Comparison of ENCODE assay signal across 11 cellular contexts in genomic region chr3:13215940-13216546, GRCh38.
DNase-seq lines count a peak whose midpoint lies in the region; ATAC-seq and TF ChIP-seq lines count a peak whose summit lies in the region.
"Had no signal": no experiment of that assay in that cellular context is flagged by ENCODE, and none has a peak within 500 bp of the region (broad histone marks: within the 10 kb centered on the region; RNA-seq: fewer than 3 reads in every experiment).

No MANE protein-coding gene starts in this region.

- H3K4me3 ChIP-seq in Panc1 (ENCODE audit: low read depth in 2 of 2, low read length in 2 of 2) = no peak overlapping the region
- no peak overlapping the region for H3K4me3 ChIP-seq in epithelial cell of esophagus (ENCODE audit: low read length)
- no peak overlapping the region for H3K4me3 ChIP-seq in retinal pigment epithelial cell (ENCODE audit: low read length)
- H3K4me3 ChIP-seq: tibial artery had no signal

- CTCF ChIA-PET in Panc1 (lab: Charles Lee) = no interaction called here

- in situ Hi-C loops in Panc1 (cut with HindIII; ENCODE audit: low pct_unique_long_range_greater_than_20kb, low sequenced_read_pairs) = no loop called here

- intact Hi-C loops in Panc1 (cut with micrococcal nuclease; ENCODE audit: unreplicated experiment) = no loop called here

- no peaks in the 10 kb centered on the region for H3K27me3 ChIP-seq in Panc1 (ENCODE audit: control insufficient read depth, insufficient read depth, low read length)

- ATAC-seq in Panc1 = peak; percentile 47
- ATAC-seq in GM18868 (IDR thresholded peaks at IDR 0.05; ENCODE audit: unreplicated experiment) = no peak
- no peak for ATAC-seq in HG03045 (IDR thresholded peaks at IDR 0.05; ENCODE audit: unreplicated experiment)

- no peaks in the 10 kb centered on the region for H3K9me3 ChIP-seq in Panc1 (ENCODE audit: control insufficient read depth, insufficient read depth, low read depth, low read length)
- H3K9me3 ChIP-seq: tibial artery had no signal

- H3K4me1 ChIP-seq in Panc1 (ENCODE audit: control insufficient read depth, insufficient read depth, low read length) = peaks cover 18% of the 10 kb centered on the region
- H3K4me1 ChIP-seq: tibial artery had no signal

- POLR2A ChIA-PET in Panc1 (lab: Charles Lee) = no interaction called here

- DNase-seq in SIG-M5 treated with dmso at 0.1 percent for 504 hours (lab: John Stamatoyannopoulos, UW; ENCODE audit: unreplicated experiment) = peak; percentile 6
- no peak for DNase-seq in SIG-M5 (lab: John Stamatoyannopoulos, UW)
- peak; percentile 35 for DNase-seq in Panc1 (ENCODE audit: low read depth, low spot score)
- DNase-seq in epithelial cell of esophagus (ENCODE audit: low read depth) = peak; percentile 24
- peak; percentile 81 for DNase-seq in retinal pigment epithelial cell (ENCODE audit: low read depth)
- no peak for DNase-seq in NCI-H1436 treated with DMSO at 0.1 percent for 48 hours (lab: John Stamatoyannopoulos, UW)
- DNase-seq: activated naive CD8-positive, alpha-beta T cell treated with anti-CD3 and anti-CD28 coated beads, Interleukin-2, amount 10 ng/mL, durations not matched to agents 7 days and 5 days; NCI-H1417; tibial artery had no signal

- no peaks in the 10 kb centered on the region for H3K36me3 ChIP-seq in Panc1 (ENCODE audit: control insufficient read depth, insufficient read depth, low read length)
- H3K36me3 ChIP-seq: tibial artery had no signal

- BruUV-seq in Panc1 (replicated peaks; lab: Mats Ljungman, UMichigan) = no TSS peak

- no peak overlapping the region for H3K27ac ChIP-seq in Panc1 (ENCODE audit: low read length)
- H3K27ac ChIP-seq: tibial artery had no signal

- TF ChIP-seq CTCF in Panc1 (IDR thresholded peaks at IDR 0.05) (no peak), epithelial cell of esophagus (IDR thresholded peaks at IDR 0.05; ENCODE audit: insufficient read depth, low read depth, low read length, missing control alignments) (no peak), retinal pigment epithelial cell (conservative IDR thresholded peaks at IDR 0.05; ENCODE audit: low read depth, low read length) (no peak)

Comparison
In these comparisons a context has a peak if more than half of its experiments do, and no peak if none do; other contexts are left out.
1. DNase-seq: peak in SIG-M5 treated with dmso at 0.1 percent for 504 hours (single experiment), Panc1 (single experiment), epithelial cell of esophagus (single experiment) and retinal pigment epithelial cell (single experiment); none in SIG-M5 (single experiment) and NCI-H1436 treated with DMSO at 0.1 percent for 48 hours (single experiment).